ENCODE assay signal across 8 cellular contexts in genomic region chr5:68460147-68460760, GRCh38.
A peak's percentile ranks its signal among the peaks of the same experiment; 100 is the strongest.
DNase-seq lines count a peak whose midpoint lies in the region; ATAC-seq, FAIRE-seq and TF ChIP-seq lines count a peak whose summit lies in the region.

No MANE protein-coding gene starts in this region.

- H3K36me3 ChIP-seq in body of pancreas (replicated peaks in 1 of 2; ENCODE audit: insufficient read depth in 1 of 2, low read depth in 2 of 2) (no peaks in the 10 kb centered on the region), kidney (ENCODE audit: control insufficient read depth in 1 of 2, insufficient read depth in 2 of 2, low read length in 2 of 2) (no peaks in the 10 kb centered on the region)

- H3K36me3 Mint-ChIP-seq in stimulated activated effector memory CD8-positive, alpha-beta T cell treated with anti-CD3 and anti-CD28 coated beads, Interleukin-12 subunit alpha, Interleukin-12 subunit beta, amount 100 ng/mL, for 72 hours, result no peaks in the 10 kb centered on the region

- intact Hi-C loops in body of pancreas (cut with DNase I) (no loop called here), kidney (cut with DNase I) (no loop called here)

- ATAC-seq in HG02588 (IDR thresholded peaks at IDR 0.05; ENCODE audit: unreplicated experiment) (peak; percentile 56), body of pancreas (no peak), GM21619 (IDR thresholded peaks at IDR 0.05; ENCODE audit: unreplicated experiment) (no peak)
- ATAC-seq in stimulated activated effector memory CD8-positive, alpha-beta T cell treated with anti-CD3 and anti-CD28 coated beads, Interleukin-12 subunit alpha, Interleukin-12 subunit beta, amount 100 ng/mL, for 72 hours, result peak; percentile 27

- H3K4me3 Mint-ChIP-seq in stimulated activated effector memory CD8-positive, alpha-beta T cell treated with anti-CD3 and anti-CD28 coated beads, Interleukin-12 subunit alpha, Interleukin-12 subunit beta, amount 100 ng/mL, for 72 hours, result no peak overlapping the region

- no peaks in the 10 kb centered on the region for H3K9me3 Mint-ChIP-seq in stimulated activated effector memory CD8-positive, alpha-beta T cell treated with anti-CD3 and anti-CD28 coated beads, Interleukin-12 subunit alpha, Interleukin-12 subunit beta, amount 100 ng/mL, for 72 hours

- H3K27ac Mint-ChIP-seq in stimulated activated effector memory CD8-positive, alpha-beta T cell treated with anti-CD3 and anti-CD28 coated beads, Interleukin-12 subunit alpha, Interleukin-12 subunit beta, amount 100 ng/mL, for 72 hours, result no peak overlapping the region

- H3K27ac ChIP-seq in body of pancreas (peak overlapping the region in 2 of 4 donors; percentile 68 to 72), kidney (ENCODE audit: low read depth in 2 of 2, low read length in 2 of 2) (no peak overlapping the region)

- H3K9ac ChIP-seq in kidney (ENCODE audit: low read length in 2 of 2), result no peak overlapping the region

- DNase-seq in NCI-H510A treated with DMSO at 0.1 percent for 48 hours (lab: John Stamatoyannopoulos, UW) (peak; percentile 7), NCI-H510A (lab: John Stamatoyannopoulos, UW) (no peak), RPMI7951 (ENCODE audit: low read depth) (peak; percentile 52), body of pancreas (peak; percentile 27 to 64 (median 38)), kidney (no peak)
- peak; percentile 20 to 62 for DNase-seq in stimulated activated effector memory CD8-positive, alpha-beta T cell treated with anti-CD3 and anti-CD28 coated beads, Interleukin-12 subunit alpha, Interleukin-12 subunit beta, amount 100 ng/mL, for 72 hours (ENCODE audit: low spot score in 2 of 2)

- H3K4me1 ChIP-seq in body of pancreas (peaks cover 48% of the 10 kb centered on the region), kidney (ENCODE audit: control insufficient read depth in 1 of 2, insufficient read depth in 1 of 2, low read depth in 1 of 2, low read length in 2 of 2) (peaks cover 7 to 16% of the 10 kb centered on the region in 2 donors)

- peak; percentile 15 for FAIRE-seq in kidney (lab: Jason Lieb, UNC)

- H3K4me3 ChIP-seq in body of pancreas, result no peak overlapping the region
- no peak overlapping the region for H3K4me3 ChIP-seq in kidney (ENCODE audit: low read length in 2 of 2)

- 39 to 51% methylated on average over 3 of the region's 3 CpGs for WGBS in body of pancreas, 2 donors

- no peaks in the 10 kb centered on the region for H3K27me3 ChIP-seq in body of pancreas

- TF ChIP-seq CTCF in body of pancreas (IDR thresholded peaks at IDR 0.05), result peak; percentile 8 to 68 (median 57)
- peak; percentile 64 for TF ChIP-seq CTCF in kidney (IDR thresholded peaks at IDR 0.05; ENCODE audit: borderline replicate concordance, extremely low read depth, insufficient read depth)

- no peaks in the 10 kb centered on the region for H3K9me3 ChIP-seq in body of pancreas
- H3K9me3 ChIP-seq in kidney (ENCODE audit: control insufficient read depth in 1 of 2, low read length in 2 of 2), result no peaks in the 10 kb centered on the region

- no peak for TF ChIP-seq POLR2A in body of pancreas (IDR thresholded peaks at IDR 0.05)

- peaks cover 7% of the 10 kb centered on the region for H3K4me1 Mint-ChIP-seq in stimulated activated effector memory CD8-positive, alpha-beta T cell treated with anti-CD3 and anti-CD28 coated beads, Interleukin-12 subunit alpha, Interleukin-12 subunit beta, amount 100 ng/mL, for 72 hours

Comparison
In these comparisons a context has a peak if more than half of its experiments do, and no peak if none do; other contexts are left out.
1. DNase-seq: peak in NCI-H510A treated with DMSO at 0.1 percent for 48 hours (single experiment), RPMI7951 (single experiment), body of pancreas (4 of 4) and stimulated activated effector memory CD8-positive, alpha-beta T cell treated with anti-CD3 and anti-CD28 coated beads, Interleukin-12 subunit alpha, Interleukin-12 subunit beta, amount 100 ng/mL, for 72 hours (2 of 2); none in NCI-H510A (single experiment) and kidney (single experiment).
2. ATAC-seq: peak in HG02588 (single experiment) and stimulated activated effector memory CD8-positive, alpha-beta T cell treated with anti-CD3 and anti-CD28 coated beads, Interleukin-12 subunit alpha, Interleukin-12 subunit beta, amount 100 ng/mL, for 72 hours (single experiment); none in body of pancreas (single experiment) and GM21619 (single experiment).